Comparison of ENCODE assay signal across 20 cellular contexts in genomic region chr4:135201081-135201480, GRCh38.
DNase-seq lines count a peak whose midpoint lies in the region; TF ChIP-seq lines count a peak whose summit lies in the region.
"Had no signal": no experiment of that assay in that cellular context is flagged by ENCODE, and none has a peak within 500 bp of the region (broad histone marks: within the 10 kb centered on the region; RNA-seq: fewer than 3 reads in every experiment).

No MANE protein-coding gene starts in this region.

- no peak overlapping the region for H3K4me3 Mint-ChIP-seq in CD8-positive, alpha-beta memory T cell
- H3K4me3 Mint-ChIP-seq: CD4-positive, CD25-positive, alpha-beta regulatory T cell had no signal

- intact Hi-C loops in breast epithelium (cut with DNase I; ENCODE audit: low total_unique reads): no loop called here

- POLR2A ChIA-PET in CD8-positive, alpha-beta memory T cell (lab: Charles Lee): no interaction called here

- DNase-seq in ELR (ENCODE audit: low read depth) (peak; percentile 9), adipocyte (ENCODE audit: low read depth) (peak; percentile 64), brain microvascular endothelial cell (peak; percentile 18), stromal cell of bone marrow (ENCODE audit: low read depth) (peak; percentile 48), breast epithelium (ENCODE audit: low spot score in 2 of 2) (no peak)
- no peak for DNase-seq in stimulated activated CD4-positive, alpha-beta T cell treated with anti-CD3 and anti-CD28 coated beads, Interleukin-12 subunit alpha, Interleukin-12 subunit beta, amount 100 ng/mL, for 4 hours
- DNase-seq in CD8-positive, alpha-beta memory T cell: no peak
- DNase-seq: CD4-positive, CD25-positive, alpha-beta regulatory T cell; COR-L47; DMS 273 treated with DMSO at 0.1 percent for 48 hours; DMS79 treated with DMSO at 0.1 percent for 48 hours; GDM1; NCI-H1417 treated with DMSO at 0.1 percent for 48 hours; NCI-H187; NCI-H446; NCI-H526; OCI-M1 had no signal

- no peak overlapping the region for H3K9ac ChIP-seq in adipocyte (ENCODE audit: low read length)
- H3K9ac ChIP-seq: KMS-11 had no signal

- H3K36me3 ChIP-seq in adipocyte (ENCODE audit: control insufficient read depth, insufficient read depth, low read length, severe bottlenecking) (no peaks in the 10 kb centered on the region), brain microvascular endothelial cell (replicated peaks) (no peaks in the 10 kb centered on the region), breast epithelium (no peaks in the 10 kb centered on the region)
- H3K36me3 ChIP-seq in CD8-positive, alpha-beta memory T cell (ENCODE audit: insufficient read depth, low read length): no peaks in the 10 kb centered on the region
- H3K36me3 ChIP-seq: SJSA1 had no signal

- no peaks in the 10 kb centered on the region for H3K9me3 ChIP-seq in adipocyte (ENCODE audit: control insufficient read depth, low read length)
- no peaks in the 10 kb centered on the region for H3K9me3 ChIP-seq in CD8-positive, alpha-beta memory T cell (ENCODE audit: low read length)
- no peaks in the 10 kb centered on the region for H3K9me3 ChIP-seq in breast epithelium
- H3K9me3 ChIP-seq: SJSA1 had no signal

- H3K4me1 ChIP-seq in adipocyte (ENCODE audit: control insufficient read depth, insufficient read depth, low read length) (no peaks in the 10 kb centered on the region), breast epithelium (no peaks in the 10 kb centered on the region)
- no peaks in the 10 kb centered on the region for H3K4me1 ChIP-seq in CD8-positive, alpha-beta memory T cell (ENCODE audit: insufficient read depth, low read length)
- H3K4me1 ChIP-seq: SJSA1 had no signal

- TF ChIP-seq POLR2A in breast epithelium (IDR thresholded peaks at IDR 0.05): no peak

- in situ Hi-C loops in brain microvascular endothelial cell (cut with HindIII; ENCODE audit: low pct_ligation_motif_present, low sequenced_read_pairs): no loop called here

- CTCF ChIA-PET in CD8-positive, alpha-beta memory T cell (lab: Charles Lee): no interaction called here

- H3K27ac ChIP-seq in brain microvascular endothelial cell (no peak overlapping the region), breast epithelium (no peak overlapping the region)
- H3K27ac ChIP-seq in CD8-positive, alpha-beta memory T cell (ENCODE audit: low read depth, low read length): no peak overlapping the region
- H3K27ac ChIP-seq: HL-60, KMS-11, SJSA1 had no signal

- H3K27me3 ChIP-seq in adipocyte (replicated peaks; ENCODE audit: control insufficient read depth, insufficient read depth, low read length): no peaks in the 10 kb centered on the region
- H3K27me3 ChIP-seq in brain microvascular endothelial cell (replicated peaks): no peaks in the 10 kb centered on the region
- no peaks in the 10 kb centered on the region for H3K27me3 ChIP-seq in CD8-positive, alpha-beta memory T cell (ENCODE audit: insufficient read depth, low read length, poor library complexity, severe bottlenecking)
- H3K27me3 ChIP-seq in breast epithelium: no peaks in the 10 kb centered on the region
- H3K27me3 ChIP-seq: SJSA1 had no signal

- TF ChIP-seq CTCF in brain microvascular endothelial cell (IDR thresholded peaks at IDR 0.05; ENCODE audit: low read depth, low read length, missing control alignments): no peak
- no peak for TF ChIP-seq CTCF in breast epithelium (IDR thresholded peaks at IDR 0.05)

- H3K9me3 Mint-ChIP-seq in CD8-positive, alpha-beta memory T cell: peaks cover 0 to 9% (median 6%) of the 10 kb centered on the region in 5 donors

- no peak overlapping the region for H3K27ac Mint-ChIP-seq in CD8-positive, alpha-beta memory T cell
- H3K27ac Mint-ChIP-seq: CD4-positive, CD25-positive, alpha-beta regulatory T cell had no signal

- H3K4me3 ChIP-seq in adipocyte (ENCODE audit: low read length) (no peak overlapping the region), brain microvascular endothelial cell (ENCODE audit: low read depth, low read length) (no peak overlapping the region), breast epithelium (no peak overlapping the region)
- H3K4me3 ChIP-seq in CD8-positive, alpha-beta memory T cell (ENCODE audit: low read length): no peak overlapping the region
- H3K4me3 ChIP-seq: SJSA1 had no signal

- no peaks in the 10 kb centered on the region for H3K4me1 Mint-ChIP-seq in CD8-positive, alpha-beta memory T cell
- H3K4me1 Mint-ChIP-seq: CD4-positive, CD25-positive, alpha-beta regulatory T cell had no signal

- H3K27me3 Mint-ChIP-seq in CD8-positive, alpha-beta memory T cell: no peaks in the 10 kb centered on the region
- H3K27me3 Mint-ChIP-seq: CD4-positive, CD25-positive, alpha-beta regulatory T cell had no signal

- H3K36me3 Mint-ChIP-seq in CD8-positive, alpha-beta memory T cell: no peaks in the 10 kb centered on the region
- H3K36me3 Mint-ChIP-seq: CD4-positive, CD25-positive, alpha-beta regulatory T cell had no signal

Comparison
In these comparisons a context has a peak if more than half of its experiments do, and no peak if none do; other contexts are left out.
1. DNase-seq: peak in ELR (single experiment), adipocyte (single experiment), brain microvascular endothelial cell (single experiment) and stromal cell of bone marrow (single experiment); none in stimulated activated CD4-positive, alpha-beta T cell treated with anti-CD3 and anti-CD28 coated beads, Interleukin-12 subunit alpha, Interleukin-12 subunit beta, amount 100 ng/mL, for 4 hours (single experiment), CD8-positive, alpha-beta memory T cell (0 of 5) and breast epithelium (0 of 2).